In genomic region chr5:114101153-114101552, GRCh38 we compare ENCODE assay signal across 8 cellular contexts.
DNase-seq lines count a peak whose midpoint lies in the region; ATAC-seq and TF ChIP-seq lines count a peak whose summit lies in the region.

No MANE protein-coding gene starts in this region.

- CTCF ChIA-PET in PC-3 (lab: Charles Lee), result no interaction called here

- H3K27ac ChIP-seq in PC-3 (ENCODE audit: low read length), result no peak overlapping the region
- no peak overlapping the region for H3K27ac ChIP-seq in upper lobe of left lung

- no peaks in the 10 kb centered on the region for H4K20me1 ChIP-seq in PC-3 (ENCODE audit: low read length)

- TF ChIP-seq EP300 in upper lobe of left lung (IDR thresholded peaks at IDR 0.05), result no peak

- H3K36me3 ChIP-seq in PC-3 (ENCODE audit: low read depth, low read length) (no peaks in the 10 kb centered on the region), upper lobe of left lung (no peaks in the 10 kb centered on the region)

- TF ChIP-seq CTCF in PC-3 (conservative IDR thresholded peaks at IDR 0.05; ENCODE audit: low read depth, low read length) (peak; percentile 59), foreskin fibroblast (IDR thresholded peaks at IDR 0.05; ENCODE audit: low read depth, low read length) (peak; percentile 51), upper lobe of left lung (IDR thresholded peaks at IDR 0.05) (peak in 5 of 6 experiments; percentile 24 to 41 (median 30))

- H3K4me3 ChIP-seq in PC-3 (ENCODE audit: low read length) (no peak overlapping the region), foreskin fibroblast (ENCODE audit: low read depth in 1 of 2, low read length in 2 of 2) (no peak overlapping the region), upper lobe of left lung (no peak overlapping the region)

- H3K4me2 ChIP-seq in PC-3 (ENCODE audit: low read length), result no peak overlapping the region

- no TSS peak for BruUV-seq in PC-3 (replicated peaks; lab: Mats Ljungman, UMichigan)

- H3K79me2 ChIP-seq in PC-3 (ENCODE audit: low read length), result no peaks in the 10 kb centered on the region

- ATAC-seq in HG02798 (IDR thresholded peaks at IDR 0.05; ENCODE audit: poor library complexity, unreplicated experiment) (peak; percentile 68), PC-3 (peak; percentile 50), upper lobe of left lung (ENCODE audit: low FRiP score in 2 of 2) (peak in 1 of 2 donors; percentile 43)

- DNase-seq in NCI-H2196 (lab: John Stamatoyannopoulos, UW; ENCODE audit: unreplicated experiment) (peak; percentile 2), NCI-H2196 treated with DMSO at 0.1 percent for 48 hours (lab: John Stamatoyannopoulos, UW; ENCODE audit: unreplicated experiment) (no peak), PC-3 (peak; percentile 64), foreskin fibroblast (peak; percentile 45 to 84), upper lobe of left lung (no peak)
- DNase-seq in stimulated activated CD4-positive, alpha-beta T cell treated with anti-CD3 and anti-CD28 coated beads, Interleukin-12 subunit alpha, Interleukin-12 subunit beta, amount 100 ng/mL, for 4 hours, result no peak
- DNase-seq in activated CD4-positive, alpha-beta T cell treated with anti-CD3 and anti-CD28 coated beads for 4 hours, result no peak

- H3F3A ChIP-seq in PC-3 (ENCODE audit: low read length, unreplicated experiment), result no peaks in the 10 kb centered on the region

- H3K27me3 ChIP-seq in PC-3 (ENCODE audit: low read length) (peaks cover 7% of the 10 kb centered on the region), upper lobe of left lung (no peaks in the 10 kb centered on the region)

- H3K4me1 ChIP-seq in PC-3 (ENCODE audit: insufficient read depth, low read length) (no peaks in the 10 kb centered on the region), upper lobe of left lung (no peaks in the 10 kb centered on the region)

- H3K9ac ChIP-seq in PC-3 (ENCODE audit: low read length), result no peak overlapping the region

- TF ChIP-seq POLR2A in upper lobe of left lung (IDR thresholded peaks at IDR 0.05), result no peak

- H3K9me3 ChIP-seq in PC-3 (ENCODE audit: low read length) (no peaks in the 10 kb centered on the region), upper lobe of left lung (no peaks in the 10 kb centered on the region)

- H3K9me2 ChIP-seq in PC-3 (replicated peaks; ENCODE audit: low read length), result no peaks in the 10 kb centered on the region

- intact Hi-C loops in PC-3 (cut with micrococcal nuclease), result no loop called here

- POLR2A ChIA-PET in PC-3 (lab: Charles Lee; ENCODE audit: unreplicated experiment), result no interaction called here

- WGBS in upper lobe of left lung, 2 donors, result 47 to 57% methylated on average over 3 of the region's 3 CpGs

- H2AFZ ChIP-seq in PC-3 (ENCODE audit: low read length), result no peak overlapping the region

Comparison
In these comparisons a context has a peak if more than half of its experiments do, and no peak if none do; other contexts are left out.
1. DNase-seq: peak in NCI-H2196 (single experiment), PC-3 (single experiment) and foreskin fibroblast (2 of 2); none in NCI-H2196 treated with DMSO at 0.1 percent for 48 hours (single experiment), upper lobe of left lung (0 of 2), stimulated activated CD4-positive, alpha-beta T cell treated with anti-CD3 and anti-CD28 coated beads, Interleukin-12 subunit alpha, Interleukin-12 subunit beta, amount 100 ng/mL, for 4 hours (single experiment) and activated CD4-positive, alpha-beta T cell treated with anti-CD3 and anti-CD28 coated beads for 4 hours (0 of 2).
2. Peak in every context shown above with its lines, with median percentiles within 50 percentile points of each other: CTCF ChIP-seq.